In genomic region chr2:148978026-148978685, GRCh38 we compare ENCODE assay signal across 1 cellular context.
TF ChIP-seq lines count a peak whose summit lies in the region.

No MANE protein-coding gene starts in this region.

TF ChIP-seq in WTC11, 78 proteins besides CTCF, POLR2A, EP300 and RAD21 (continued from another document):
- no peak for TF ChIP-seq CDX4 (CRISPR knock-in tag; IDR thresholded peaks at IDR 0.05; ENCODE audit: borderline replicate concordance)
- TF ChIP-seq ZNF317 (CRISPR knock-in tag; IDR thresholded peaks at IDR 0.05; ENCODE audit: borderline replicate concordance, low read depth), result no peak
- TF ChIP-seq ZNF219 (CRISPR knock-in tag; IDR thresholded peaks at IDR 0.05; ENCODE audit: borderline replicate concordance), result no peak
- no peak for TF ChIP-seq OVOL2 (CRISPR knock-in tag; IDR thresholded peaks at IDR 0.05; ENCODE audit: borderline replicate concordance)
- no peak for TF ChIP-seq ARID4B (CRISPR knock-in tag; IDR thresholded peaks at IDR 0.05; ENCODE audit: borderline replicate concordance)
- TF ChIP-seq, protein P1, sequence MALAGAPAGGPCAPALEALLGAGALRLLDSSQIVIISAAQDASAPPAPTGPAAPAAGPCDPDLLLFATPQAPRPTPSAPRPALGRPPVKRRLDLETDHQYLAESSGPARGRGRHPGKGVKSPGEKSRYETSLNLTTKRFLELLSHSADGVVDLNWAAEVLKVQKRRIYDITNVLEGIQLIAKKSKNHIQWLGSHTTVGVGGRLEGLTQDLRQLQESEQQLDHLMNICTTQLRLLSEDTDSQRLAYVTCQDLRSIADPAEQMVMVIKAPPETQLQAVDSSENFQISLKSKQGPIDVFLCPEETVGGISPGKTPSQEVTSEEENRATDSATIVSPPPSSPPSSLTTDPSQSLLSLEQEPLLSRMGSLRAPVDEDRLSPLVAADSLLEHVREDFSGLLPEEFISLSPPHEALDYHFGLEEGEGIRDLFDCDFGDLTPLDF (CRISPR knock-in tag; IDR thresholded peaks at IDR 0.05), result no peak
- TF ChIP-seq USF2 (CRISPR knock-in tag; IDR thresholded peaks at IDR 0.05), result no peak
- no peak for TF ChIP-seq ZNF671 (CRISPR knock-in tag; IDR thresholded peaks at IDR 0.05)
- TF ChIP-seq, protein P2, sequence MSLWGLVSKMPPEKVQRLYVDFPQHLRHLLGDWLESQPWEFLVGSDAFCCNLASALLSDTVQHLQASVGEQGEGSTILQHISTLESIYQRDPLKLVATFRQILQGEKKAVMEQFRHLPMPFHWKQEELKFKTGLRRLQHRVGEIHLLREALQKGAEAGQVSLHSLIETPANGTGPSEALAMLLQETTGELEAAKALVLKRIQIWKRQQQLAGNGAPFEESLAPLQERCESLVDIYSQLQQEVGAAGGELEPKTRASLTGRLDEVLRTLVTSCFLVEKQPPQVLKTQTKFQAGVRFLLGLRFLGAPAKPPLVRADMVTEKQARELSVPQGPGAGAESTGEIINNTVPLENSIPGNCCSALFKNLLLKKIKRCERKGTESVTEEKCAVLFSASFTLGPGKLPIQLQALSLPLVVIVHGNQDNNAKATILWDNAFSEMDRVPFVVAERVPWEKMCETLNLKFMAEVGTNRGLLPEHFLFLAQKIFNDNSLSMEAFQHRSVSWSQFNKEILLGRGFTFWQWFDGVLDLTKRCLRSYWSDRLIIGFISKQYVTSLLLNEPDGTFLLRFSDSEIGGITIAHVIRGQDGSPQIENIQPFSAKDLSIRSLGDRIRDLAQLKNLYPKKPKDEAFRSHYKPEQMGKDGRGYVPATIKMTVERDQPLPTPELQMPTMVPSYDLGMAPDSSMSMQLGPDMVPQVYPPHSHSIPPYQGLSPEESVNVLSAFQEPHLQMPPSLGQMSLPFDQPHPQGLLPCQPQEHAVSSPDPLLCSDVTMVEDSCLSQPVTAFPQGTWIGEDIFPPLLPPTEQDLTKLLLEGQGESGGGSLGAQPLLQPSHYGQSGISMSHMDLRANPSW (CRISPR knock-in tag; conservative IDR thresholded peaks at IDR 0.05; ENCODE audit: low read depth), result no peak
- TF ChIP-seq CREB1 (CRISPR knock-in tag; IDR thresholded peaks at IDR 0.05), result no peak
- TF ChIP-seq MYBL2 (CRISPR knock-in tag; IDR thresholded peaks at IDR 0.05), result no peak
